In genomic region chr7:41886257-41886905, GRCh38 we compare ENCODE assay signal across 9 cellular contexts.
A peak's percentile ranks its signal among the peaks of the same experiment; 100 is the strongest.
DNase-seq lines count a peak whose midpoint lies in the region; ATAC-seq and TF ChIP-seq lines count a peak whose summit lies in the region.
"Had no signal": no experiment of that assay in that cellular context is flagged by ENCODE, and none has a peak within 500 bp of the region (broad histone marks: within the 10 kb centered on the region; RNA-seq: fewer than 3 reads in every experiment).

No MANE protein-coding gene starts in this region.

- H3K27me3 ChIP-seq in fibroblast of lung (ENCODE audit: control insufficient read depth, insufficient read depth, low read length) = no peaks in the 10 kb centered on the region

- H3K4me2 ChIP-seq in fibroblast of lung (ENCODE audit: extremely low read depth, insufficient read depth, low read length) = peak overlapping the region; percentile 63

- H3K9ac ChIP-seq in fibroblast of lung (ENCODE audit: insufficient read depth, low read length) = peak overlapping the region; percentile 17

- peaks cover 37% of the 10 kb centered on the region for H3K4me1 ChIP-seq in fibroblast of lung (ENCODE audit: control insufficient read depth, extremely low read depth, insufficient read depth, low read length)

- DNase-seq in GM04503 (ENCODE audit: low read depth) (peak; percentile 92), NOMO-1 treated with dmso at 0.1 percent for 144 hours (lab: John Stamatoyannopoulos, UW; ENCODE audit: unreplicated experiment) (peak; percentile 35), fibroblast of lung (ENCODE audit: low read depth in 2 of 2) (peak; percentile 85 to 97), renal cortical epithelial cell (ENCODE audit: low read depth) (peak; percentile 68), RKO (ENCODE audit: low spot score) (no peak), DMS53 (lab: John Stamatoyannopoulos, UW) (no peak)
- DNase-seq: NCI-H1436 had no signal

- no peaks in the 10 kb centered on the region for H4K20me1 ChIP-seq in fibroblast of lung (ENCODE audit: control insufficient read depth, extremely low read depth, insufficient read depth, low read length)

- H3K27ac ChIP-seq in fibroblast of lung (ENCODE audit: insufficient read depth, low read length) = peak overlapping the region; percentile 73

- TF ChIP-seq CTCF in fibroblast of lung (conservative IDR thresholded peaks at IDR 0.05 in 1 of 2, IDR thresholded peaks at IDR 0.05 in 1 of 2; ENCODE audit: low read depth in 1 of 2, low read length in 2 of 2) = no peak

- peak overlapping the region in 1 of 4 experiments; percentile 11 for H3K4me3 ChIP-seq in fibroblast of lung (replicated peaks in 1 of 4; ENCODE audit: control extremely low read depth in 1 of 4, insufficient read depth in 1 of 4, low read depth in 3 of 4, low read length in 4 of 4)

- no peaks in the 10 kb centered on the region for H3K79me2 ChIP-seq in fibroblast of lung (ENCODE audit: control insufficient read depth, insufficient read depth, low read length)

- no peak for ATAC-seq in GM19328 (IDR thresholded peaks at IDR 0.05; ENCODE audit: unreplicated experiment)
- no peak for ATAC-seq in GM18907 (IDR thresholded peaks at IDR 0.05; ENCODE audit: unreplicated experiment)

- no peak overlapping the region for H2AFZ ChIP-seq in fibroblast of lung (ENCODE audit: low read length)

- H3K36me3 ChIP-seq in fibroblast of lung (ENCODE audit: control insufficient read depth, insufficient read depth, low read length) = no peaks in the 10 kb centered on the region

- H3K9me3 ChIP-seq in fibroblast of lung (ENCODE audit: control insufficient read depth, insufficient read depth, low read depth, low read length) = no peaks in the 10 kb centered on the region

Comparison
In these comparisons a context has a peak if more than half of its experiments do, and no peak if none do; other contexts are left out.
1. DNase-seq: peak in GM04503 (single experiment), NOMO-1 treated with dmso at 0.1 percent for 144 hours (single experiment), fibroblast of lung (2 of 2) and renal cortical epithelial cell (single experiment); none in RKO (single experiment) and DMS53 (single experiment).